22 cellular contexts compared by ENCODE assay signal in genomic region chr1:174682419-174683008, GRCh38.
DNase-seq lines count a peak whose midpoint lies in the region; ATAC-seq and TF ChIP-seq lines count a peak whose summit lies in the region.
"Had no signal": no experiment of that assay in that cellular context is flagged by ENCODE, and none has a peak within 500 bp of the region (broad histone marks: within the 10 kb centered on the region; RNA-seq: fewer than 3 reads in every experiment).

No MANE protein-coding gene starts in this region.

- whole genome bisulfite sequencing in upper lobe of left lung, 2 donors: 51 to 64% methylated on average over 2 of the region's 2 CpGs

- no peak for TF ChIP-seq POLR2A in upper lobe of left lung (IDR thresholded peaks at IDR 0.05)

- no peak for TF ChIP-seq CTCF in fibroblast of mammary gland (conservative IDR thresholded peaks at IDR 0.05; ENCODE audit: control insufficient read depth, insufficient read depth, low read depth, low read length)
- TF ChIP-seq CTCF in retinal pigment epithelial cell (conservative IDR thresholded peaks at IDR 0.05; ENCODE audit: low read depth, low read length): no peak
- TF ChIP-seq CTCF in upper lobe of left lung (IDR thresholded peaks at IDR 0.05): no peak

- peaks cover 25% of the 10 kb centered on the region for H3K36me3 Mint-ChIP-seq in activated naive CD8-positive, alpha-beta T cell treated with anti-CD3 and anti-CD28 coated beads for 36 hours
- H3K36me3 Mint-ChIP-seq: activated naive CD4-positive, alpha-beta T cell treated with anti-CD3 and anti-CD28 coated beads, Interleukin-2, amount 10 ng/mL, durations not matched to agents 7 days and 5 days had no signal

- no peak for TF ChIP-seq EP300 in upper lobe of left lung (IDR thresholded peaks at IDR 0.05)

- peak; percentile 23 for DNase-seq in G401 (ENCODE audit: low spot score)
- DNase-seq in amniotic epithelial cell (ENCODE audit: low read depth): peak; percentile 79
- peak; percentile 82 for DNase-seq in fibroblast of mammary gland (ENCODE audit: low read depth)
- DNase-seq in retinal pigment epithelial cell (ENCODE audit: low read depth): peak; percentile 36
- DNase-seq in upper lobe of left lung: no peak
- DNase-seq in HuH-7.5 (ENCODE audit: low spot score): no peak
- no peak for DNase-seq in activated naive CD8-positive, alpha-beta T cell treated with anti-CD3 and anti-CD28 coated beads for 36 hours
- DNase-seq in activated CD4-positive, alpha-beta T cell treated with anti-CD3 and anti-CD28 coated beads, Interleukin-2, amount 50 U/mL, for 1 hour: no peak
- DNase-seq: activated CD4-positive, alpha-beta T cell treated with anti-CD3 and anti-CD28 coated beads, Interleukin-2, amount 50 U/mL, for 48 hours; activated naive CD4-positive, alpha-beta T cell treated with anti-CD3 and anti-CD28 coated beads, Interleukin-2, amount 10 ng/mL, durations not matched to agents 7 days and 5 days; activated T-cell treated with anti-CD3 and anti-CD28 coated beads, Interleukin-2, amount 50 U/mL, for 24 hours; kidney; MG63; NCI-H1694; nephron progenitor cell; stimulated activated CD8-positive, alpha-beta memory T cell treated with anti-CD3 and anti-CD28 coated beads, Interleukin-4, amount 100 ng/mL, for 48 hours; T-helper 1 cell had no signal

- H3K27ac ChIP-seq in upper lobe of left lung: no peak overlapping the region
- H3K27ac ChIP-seq: breast epithelium, prostate gland, suprapubic skin had no signal

- H3K27ac Mint-ChIP-seq in activated naive CD8-positive, alpha-beta T cell treated with anti-CD3 and anti-CD28 coated beads for 36 hours: no peak overlapping the region
- H3K27ac Mint-ChIP-seq: activated naive CD4-positive, alpha-beta T cell treated with anti-CD3 and anti-CD28 coated beads, Interleukin-2, amount 10 ng/mL, durations not matched to agents 7 days and 5 days; activated T-cell treated with anti-CD3 and anti-CD28 coated beads, Interleukin-2, amount 50 U/mL, for 24 hours; CD14-positive monocyte; memory B cell; nephron progenitor cell had no signal

- H3K27me3 ChIP-seq in upper lobe of left lung: no peaks in the 10 kb centered on the region
- H3K27me3 ChIP-seq: breast epithelium, MG63, suprapubic skin had no signal

- no peak for ATAC-seq in upper lobe of left lung (ENCODE audit: low FRiP score in 2 of 2)

- H3K9me3 ChIP-seq in upper lobe of left lung: no peaks in the 10 kb centered on the region
- H3K9me3 ChIP-seq: breast epithelium, MG63, prostate gland, suprapubic skin had no signal

- H3K9me3 Mint-ChIP-seq in activated naive CD8-positive, alpha-beta T cell treated with anti-CD3 and anti-CD28 coated beads for 36 hours: peaks cover 2% of the 10 kb centered on the region
- H3K9me3 Mint-ChIP-seq: activated naive CD4-positive, alpha-beta T cell treated with anti-CD3 and anti-CD28 coated beads, Interleukin-2, amount 10 ng/mL, durations not matched to agents 7 days and 5 days; activated T-cell treated with anti-CD3 and anti-CD28 coated beads, Interleukin-2, amount 50 U/mL, for 24 hours; memory B cell; nephron progenitor cell had no signal

- H3K36me3 ChIP-seq in upper lobe of left lung: no peaks in the 10 kb centered on the region
- H3K36me3 ChIP-seq: breast epithelium, MG63, prostate gland had no signal

- H3K4me3 Mint-ChIP-seq in activated naive CD8-positive, alpha-beta T cell treated with anti-CD3 and anti-CD28 coated beads for 36 hours: no peak overlapping the region
- H3K4me3 Mint-ChIP-seq: activated naive CD4-positive, alpha-beta T cell treated with anti-CD3 and anti-CD28 coated beads, Interleukin-2, amount 10 ng/mL, durations not matched to agents 7 days and 5 days; activated T-cell treated with anti-CD3 and anti-CD28 coated beads, Interleukin-2, amount 50 U/mL, for 24 hours; CD14-positive monocyte; memory B cell; nephron progenitor cell had no signal

- no peaks in the 10 kb centered on the region for H3K27me3 Mint-ChIP-seq in activated naive CD8-positive, alpha-beta T cell treated with anti-CD3 and anti-CD28 coated beads for 36 hours
- H3K27me3 Mint-ChIP-seq: activated naive CD4-positive, alpha-beta T cell treated with anti-CD3 and anti-CD28 coated beads, Interleukin-2, amount 10 ng/mL, durations not matched to agents 7 days and 5 days; activated T-cell treated with anti-CD3 and anti-CD28 coated beads, Interleukin-2, amount 50 U/mL, for 24 hours; memory B cell had no signal

- in situ Hi-C loops in G401 (cut with HindIII; ENCODE audit: low sequenced_read_pairs): no loop called here

- H3K4me1 Mint-ChIP-seq in activated naive CD8-positive, alpha-beta T cell treated with anti-CD3 and anti-CD28 coated beads for 36 hours: peaks cover 2% of the 10 kb centered on the region
- H3K4me1 Mint-ChIP-seq: activated naive CD4-positive, alpha-beta T cell treated with anti-CD3 and anti-CD28 coated beads, Interleukin-2, amount 10 ng/mL, durations not matched to agents 7 days and 5 days; CD14-positive monocyte; memory B cell; nephron progenitor cell had no signal

- H3K4me3 ChIP-seq in fibroblast of mammary gland (ENCODE audit: control insufficient read depth, low read depth, low read length) (no peak overlapping the region), retinal pigment epithelial cell (ENCODE audit: low read length) (no peak overlapping the region), upper lobe of left lung (no peak overlapping the region)
- H3K4me3 ChIP-seq: breast epithelium, MG63, prostate gland, suprapubic skin had no signal

- no peaks in the 10 kb centered on the region for H3K4me1 ChIP-seq in upper lobe of left lung
- H3K4me1 ChIP-seq: breast epithelium, prostate gland, suprapubic skin had no signal

Comparison
In these comparisons a context has a peak if more than half of its experiments do, and no peak if none do; other contexts are left out.
1. DNase-seq: peak in G401 (single experiment), amniotic epithelial cell (single experiment), fibroblast of mammary gland (single experiment) and retinal pigment epithelial cell (single experiment); none in upper lobe of left lung (0 of 2), HuH-7.5 (single experiment), activated naive CD8-positive, alpha-beta T cell treated with anti-CD3 and anti-CD28 coated beads for 36 hours (single experiment) and activated CD4-positive, alpha-beta T cell treated with anti-CD3 and anti-CD28 coated beads, Interleukin-2, amount 50 U/mL, for 1 hour (single experiment).